Comparison of ENCODE assay signal across 9 cellular contexts in genomic region chr1:52842643-52843310, GRCh38. TPM values are rescaled to one million over a fixed set of nuclear protein-coding genes. Genes with fewer than 3 reads are reported as not detected.
A peak's percentile ranks its signal among the peaks of the same experiment; 100 is the strongest.
DNase-seq lines count a peak whose midpoint lies in the region; ATAC-seq and TF ChIP-seq lines count a peak whose summit lies in the region.
"Had no signal": no experiment of that assay in that cellular context is flagged by ENCODE, and none has a peak within 500 bp of the region (broad histone marks: within the 10 kb centered on the region; RNA-seq: fewer than 3 reads in every experiment).

Gene ZYG11A (plus strand): TSS chr1:52842760. CDS start chr1:52842884, 124 bp downstream.

- H3K4me3 ChIP-seq in adrenal gland (peak within 1 kb of the TSS in 2 of 4 donors; percentile 26 to 38), iPS-11a (ENCODE audit: low read depth, low read length) (peak within 1 kb of the TSS; percentile 64)

- 0 to 3% (median 1%) methylated on average over 4 to 88 of the region's 88 CpGs for WGBS in adrenal gland, 4 donors

- peak; percentile 79 for DNase-seq in DMS 273 treated with DMSO at 0.1 percent for 48 hours (lab: John Stamatoyannopoulos, UW)
- DNase-seq in KG1 (lab: John Stamatoyannopoulos, UW): peak; percentile 11
- DNase-seq in SKM-1 (lab: John Stamatoyannopoulos, UW; ENCODE audit: unreplicated experiment): peak; percentile 81
- DNase-seq in adrenal gland: peak in 6 of 7 donors; percentile 28 to 53 (median 36)
- DNase-seq in stimulated activated CD4-positive, alpha-beta T cell treated with anti-CD3 and anti-CD28 coated beads, Interleukin-12 subunit alpha, Interleukin-12 subunit beta, amount 100 ng/mL, for 24 hours (ENCODE audit: low read depth in 2 of 2): peak; percentile 40 to 66

- TF ChIP-seq POLR2A in adrenal gland (IDR thresholded peaks at IDR 0.05): no peak

- H3K27ac ChIP-seq in adrenal gland: no peak within 1 kb of the TSS
- H3K27ac ChIP-seq: epithelial cell of prostate had no signal

- intact Hi-C loops in adrenal gland (cut with DNase I): no loop called here

- H3K27me3 ChIP-seq in adrenal gland: peaks cover 26% of the 10 kb centered on the region

- H3K36me3 ChIP-seq in adrenal gland (replicated peaks in 1 of 2): no peaks in the 10 kb centered on the region

- ATAC-seq in GM21528 (IDR thresholded peaks at IDR 0.05; ENCODE audit: low FRiP score, unreplicated experiment) (peak; percentile 90), HG02840 (IDR thresholded peaks at IDR 0.05; ENCODE audit: low FRiP score, unreplicated experiment) (no peak)

- peak in 3 of 6 experiments; percentile 26 to 41 (median 27) for TF ChIP-seq CTCF in adrenal gland (IDR thresholded peaks at IDR 0.05)

- peaks cover 0 to 10% of the 10 kb centered on the region in 2 donors for H3K4me1 ChIP-seq in adrenal gland (replicated peaks in 1 of 2)

- H3K9me3 ChIP-seq in adrenal gland (replicated peaks in 1 of 3): no peaks in the 10 kb centered on the region

RNA-seq across cellular contexts. Expression of gene ZYG11A, which starts in this region (rescaled TPM):
- under 1 TPM in 2 of 8 donors, not detected in 6; 0.07 TPM for total RNA-seq in adrenal gland
- polyA plus RNA-seq in adrenal gland: not detected

Comparison
In these comparisons a context has a peak if more than half of its experiments do, and no peak if none do; other contexts are left out.
1. Peak in DNase-seq in adrenal gland; RNA of the gene not detected or under 1 TPM.
2. DNase-seq: peak in every context shown above with its lines; median percentile 81 in SKM-1; 79 in DMS 273 treated with DMSO at 0.1 percent for 48 hours; 53 in stimulated activated CD4-positive, alpha-beta T cell treated with anti-CD3 and anti-CD28 coated beads, Interleukin-12 subunit alpha, Interleukin-12 subunit beta, amount 100 ng/mL, for 24 hours; 36 in adrenal gland; 11 in KG1.